Comparison of ENCODE assay signal across 19 cellular contexts in the genomic region with DNA sequence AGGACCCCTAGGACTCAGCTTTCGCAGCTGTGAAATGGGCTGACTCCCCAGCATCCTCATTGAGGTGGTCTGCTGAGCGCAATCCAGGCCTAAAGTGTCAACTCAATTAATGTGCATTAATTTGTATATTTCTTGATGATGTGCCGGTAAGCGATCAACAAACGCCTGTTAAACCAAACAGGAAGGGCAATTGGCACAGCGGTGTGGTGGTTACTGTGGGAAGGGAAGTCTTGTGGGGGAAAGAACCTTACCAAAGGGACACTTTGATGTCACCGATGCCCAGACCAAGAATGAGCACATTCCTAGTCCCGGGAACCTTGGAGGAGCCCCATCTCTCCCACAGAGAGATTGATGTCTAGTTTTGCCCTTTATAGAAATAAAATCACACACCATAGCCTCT. TPM values are rescaled to one million over a fixed set of nuclear protein-coding genes. Genes with fewer than 3 reads are reported as not detected.
A peak's percentile ranks its signal among the peaks of the same experiment; 100 is the strongest.
DNase-seq lines count a peak whose midpoint lies in the region; ATAC-seq and TF ChIP-seq lines count a peak whose summit lies in the region.
"Had no signal": no experiment of that assay in that cellular context is flagged by ENCODE, and none has a peak within 500 bp of the region (broad histone marks: within the 10 kb centered on the region; RNA-seq: fewer than 3 reads in every experiment).

No MANE protein-coding gene starts in this region.

- peak overlapping the region; percentile 9 for H3K4me3 ChIP-seq in thoracic aorta
- H3K4me3 ChIP-seq: neural progenitor cell had no signal

- no peaks in the 10 kb centered on the region for H3K9me3 Mint-ChIP-seq in activated naive CD4-positive, alpha-beta T cell treated with anti-CD3 and anti-CD28 coated beads for 36 hours
- H3K9me3 Mint-ChIP-seq: neural progenitor cell had no signal

- H3K4me3 Mint-ChIP-seq in activated naive CD4-positive, alpha-beta T cell treated with anti-CD3 and anti-CD28 coated beads for 36 hours = peak overlapping the region; percentile 94
- H3K4me3 Mint-ChIP-seq: neural progenitor cell had no signal

- CTCF ChIA-PET in activated naive CD4-positive, alpha-beta T cell treated with anti-CD3 and anti-CD28 coated beads for 36 hours (lab: Charles Lee) = no interaction called here

- peaks cover 65% of the 10 kb centered on the region for H3K4me1 Mint-ChIP-seq in activated naive CD4-positive, alpha-beta T cell treated with anti-CD3 and anti-CD28 coated beads for 36 hours (ENCODE audit: low read depth)

- H3K27me3 ChIP-seq in thoracic aorta (replicated peaks; ENCODE audit: insufficient read depth) = no peaks in the 10 kb centered on the region

- no peak for TF ChIP-seq CTCF in thoracic aorta (IDR thresholded peaks at IDR 0.05)

- no peaks in the 10 kb centered on the region for H3K9me3 ChIP-seq in thoracic aorta
- H3K9me3 ChIP-seq: esophagus muscularis mucosa had no signal

- H3K36me3 Mint-ChIP-seq in activated naive CD4-positive, alpha-beta T cell treated with anti-CD3 and anti-CD28 coated beads for 36 hours (ENCODE audit: low read depth) = peaks cover 47% of the 10 kb centered on the region
- H3K36me3 Mint-ChIP-seq: neural progenitor cell had no signal

- H3K36me3 ChIP-seq in thoracic aorta = no peaks in the 10 kb centered on the region
- H3K36me3 ChIP-seq: esophagus muscularis mucosa, neural progenitor cell had no signal

- H3K27ac Mint-ChIP-seq in activated naive CD4-positive, alpha-beta T cell treated with anti-CD3 and anti-CD28 coated beads for 36 hours = peak overlapping the region; percentile 94
- H3K27ac Mint-ChIP-seq: neural progenitor cell had no signal

- DNase-seq in activated naive CD4-positive, alpha-beta T cell treated with anti-CD3 and anti-CD28 coated beads for 36 hours = peak; percentile 68
- DNase-seq in activated naive CD4-positive, alpha-beta T cell treated with anti-CD3 and anti-CD28 coated beads, Interleukin-2, amount 50 U/mL, for 16 hours = no peak
- DNase-seq in activated CD4-positive, alpha-beta T cell treated with anti-CD3 and anti-CD28 coated beads, Interleukin-2, amount 50 U/mL, for 1 hour = peak; percentile 27
- DNase-seq in effector CD8-positive, alpha-beta T cell (lab: John Stamatoyannopoulos, UW) = peak; percentile 26
- no peak for DNase-seq in thoracic aorta (ENCODE audit: low spot score)
- no peak for DNase-seq in NCI-H2227 treated with DMSO at 0.1 percent for 48 hours (lab: John Stamatoyannopoulos, UW)
- no peak for DNase-seq in DMS153 treated with DMSO at 0.1 percent for 48 hours (lab: John Stamatoyannopoulos, UW; ENCODE audit: unreplicated experiment)
- DNase-seq: DMS79, hypothalamus, left ventricle myocardium superior, NCI-H146, NCI-H748 treated with DMSO at 0.1 percent for 48 hours, Right ventricle myocardium superior had no signal

- no peaks in the 10 kb centered on the region for H3K27me3 Mint-ChIP-seq in activated naive CD4-positive, alpha-beta T cell treated with anti-CD3 and anti-CD28 coated beads for 36 hours (ENCODE audit: low read depth)

- H3K4me1 ChIP-seq in thoracic aorta (ENCODE audit: control insufficient read depth in 1 of 2, low read depth in 2 of 2) = peaks cover 0 to 12% of the 10 kb centered on the region in 2 donors

- intact Hi-C loops in activated naive CD4-positive, alpha-beta T cell treated with anti-CD3 and anti-CD28 coated beads for 36 hours (cut with micrococcal nuclease) = loop anchor here (2.0 kb wide), 1 partner anchor 49 kb away; no protein-coding TSS in a partner anchor

- H3K27ac ChIP-seq in thoracic aorta = no peak overlapping the region
- H3K27ac ChIP-seq: esophagus muscularis mucosa, neural progenitor cell had no signal

- ATAC-seq in thoracic aorta (ENCODE audit: insufficient number of reproducible peaks, low FRiP score, low read depth) (no peak), GM19351 (IDR thresholded peaks at IDR 0.05; ENCODE audit: unreplicated experiment) (no peak)
- ATAC-seq: left ventricle myocardium superior had no signal

RNA-seq across cellular contexts. Expression of gene JAK3, which starts 1.6 kb away (rescaled TPM):
- 100 to 1,000 TPM; 231 to 235 TPM for total RNA-seq in activated naive CD4-positive, alpha-beta T cell treated with anti-CD3 and anti-CD28 coated beads for 36 hours
- 10 to 100 TPM; 12.7 to 35.8 TPM for total RNA-seq in thoracic aorta

RNA-seq across cellular contexts. Expression of gene RPL18A, which starts 13.6 kb away (rescaled TPM):
- total RNA-seq in activated naive CD4-positive, alpha-beta T cell treated with anti-CD3 and anti-CD28 coated beads for 36 hours = 1,000 to 10,000 TPM; 4,021 to 4,160 TPM
- total RNA-seq in thoracic aorta = 100 to 1,000 TPM; 718 to 766 TPM

RNA-seq across cellular contexts. Expression of gene INSL3, which starts 24.8 kb away (rescaled TPM):
- 1 to 10 TPM; 5.7 to 5.9 TPM for total RNA-seq in activated naive CD4-positive, alpha-beta T cell treated with anti-CD3 and anti-CD28 coated beads for 36 hours
- total RNA-seq in thoracic aorta = not detected
- total RNA-seq: chondrocyte, esophagus muscularis mucosa, left ventricle myocardium superior, Right ventricle myocardium superior, skeletal muscle tissue, urinary bladder had no signal

RNA-seq across cellular contexts. Expression of gene SLC5A5, which starts 25.6 kb away (rescaled TPM):
- total RNA-seq in activated naive CD4-positive, alpha-beta T cell treated with anti-CD3 and anti-CD28 coated beads for 36 hours = 1 to 10 TPM; 1.1 to 1.2 TPM
- not detected for total RNA-seq in thoracic aorta
- total RNA-seq: chondrocyte, left ventricle myocardium superior, Right ventricle myocardium superior, skeletal muscle tissue, urinary bladder had no signal

RNA-seq across cellular contexts. Expression of gene B3GNT3, which starts 51.2 kb away (rescaled TPM):
- total RNA-seq in activated naive CD4-positive, alpha-beta T cell treated with anti-CD3 and anti-CD28 coated beads for 36 hours = under 1 TPM; 0.17 to 0.19 TPM
- 1 to 10 TPM in 1 of 2 donors, not detected in 1; 2.3 TPM for total RNA-seq in thoracic aorta
- total RNA-seq: chondrocyte, left ventricle myocardium superior, Right ventricle myocardium superior, skeletal muscle tissue had no signal

Comparison
In these comparisons a context has a peak if more than half of its experiments do, and no peak if none do; other contexts are left out.
1. DNase-seq: peak in activated naive CD4-positive, alpha-beta T cell treated with anti-CD3 and anti-CD28 coated beads for 36 hours (single experiment), activated CD4-positive, alpha-beta T cell treated with anti-CD3 and anti-CD28 coated beads, Interleukin-2, amount 50 U/mL, for 1 hour (single experiment) and effector CD8-positive, alpha-beta T cell (single experiment); none in activated naive CD4-positive, alpha-beta T cell treated with anti-CD3 and anti-CD28 coated beads, Interleukin-2, amount 50 U/mL, for 16 hours (single experiment), thoracic aorta (single experiment), NCI-H2227 treated with DMSO at 0.1 percent for 48 hours (single experiment) and DMS153 treated with DMSO at 0.1 percent for 48 hours (single experiment).
2. RNA of gene JAK3, which starts 1.6 kb away (total RNA-seq): 231 to 235 TPM in activated naive CD4-positive, alpha-beta T cell treated with anti-CD3 and anti-CD28 coated beads for 36 hours; 12.7 to 35.8 TPM in thoracic aorta; every median in the first group is over 4 times any median in the second.
3. RNA of gene RPL18A, which starts 13.6 kb away (total RNA-seq): 4,021 to 4,160 TPM in activated naive CD4-positive, alpha-beta T cell treated with anti-CD3 and anti-CD28 coated beads for 36 hours; 718 to 766 TPM in thoracic aorta; every median in the first group is over 4 times any median in the second.
4. RNA of gene INSL3, which starts 24.8 kb away (total RNA-seq): 5.7 to 5.9 TPM in activated naive CD4-positive, alpha-beta T cell treated with anti-CD3 and anti-CD28 coated beads for 36 hours; not detected in thoracic aorta; every median in the first group is over 4 times any median in the second.